8 cellular contexts compared by ENCODE assay signal in the genomic region with DNA sequence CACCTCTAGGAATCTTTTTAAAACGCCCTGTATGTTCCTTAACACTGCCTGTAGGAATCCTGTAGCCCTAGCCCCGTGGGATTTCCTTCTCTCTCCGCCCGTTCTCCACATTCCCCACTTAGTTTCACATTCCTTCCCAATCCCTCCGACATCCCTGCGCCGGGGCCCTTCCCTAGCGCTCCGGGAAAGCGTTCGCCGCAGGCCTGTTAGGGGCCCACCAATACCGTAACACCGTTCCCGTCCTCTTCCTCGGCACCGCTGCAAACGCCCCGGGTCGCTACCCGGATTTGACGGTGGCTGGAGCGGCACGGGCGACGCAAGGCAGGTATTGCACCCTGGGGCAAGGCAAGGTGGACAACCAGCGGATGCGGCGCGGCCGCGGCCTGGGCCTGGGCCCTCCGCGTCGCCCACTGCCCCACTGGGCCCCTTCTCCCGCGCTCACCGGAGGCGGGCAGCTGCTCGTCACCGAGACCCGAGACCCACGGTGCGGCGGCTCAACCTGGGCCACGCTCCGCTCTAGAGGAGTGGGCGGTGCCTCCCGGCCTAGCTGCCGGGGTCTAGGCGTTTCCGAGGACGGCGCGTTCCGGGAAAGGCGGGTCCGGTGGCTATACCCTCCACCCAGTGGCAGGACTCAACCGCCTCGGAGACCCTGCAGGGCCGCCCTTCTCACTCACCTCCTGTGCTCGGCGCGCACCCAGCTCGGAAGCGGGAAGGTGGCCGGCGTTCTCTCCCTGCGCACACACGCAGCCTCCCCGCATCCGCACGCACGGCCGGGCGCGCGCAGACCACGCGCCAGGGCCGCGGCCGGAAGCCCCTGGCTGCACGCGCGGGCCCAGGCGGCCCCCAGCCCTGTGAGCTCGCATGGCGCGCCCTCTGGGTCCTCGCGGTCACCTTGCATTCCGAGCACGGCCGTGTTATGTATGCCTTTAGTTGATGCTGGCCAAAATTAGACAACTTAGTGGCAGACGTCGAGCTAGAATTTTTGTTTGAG.
A peak's percentile ranks its signal among the peaks of the same experiment; 100 is the strongest.
DNase-seq lines count a peak whose midpoint lies in the region; ATAC-seq and TF ChIP-seq lines count a peak whose summit lies in the region.

A gene with protein sequence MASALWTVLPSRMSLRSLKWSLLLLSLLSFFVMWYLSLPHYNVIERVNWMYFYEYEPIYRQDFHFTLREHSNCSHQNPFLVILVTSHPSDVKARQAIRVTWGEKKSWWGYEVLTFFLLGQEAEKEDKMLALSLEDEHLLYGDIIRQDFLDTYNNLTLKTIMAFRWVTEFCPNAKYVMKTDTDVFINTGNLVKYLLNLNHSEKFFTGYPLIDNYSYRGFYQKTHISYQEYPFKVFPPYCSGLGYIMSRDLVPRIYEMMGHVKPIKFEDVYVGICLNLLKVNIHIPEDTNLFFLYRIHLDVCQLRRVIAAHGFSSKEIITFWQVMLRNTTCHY (minus strand): TSS at position 789 of the 991 bp plus-strand sequence. CDS start 18,595 bp downstream, outside the sequence.

- ATAC-seq in GM19467 (IDR thresholded peaks at IDR 0.05; ENCODE audit: unreplicated experiment) (peak; percentile 74), HG03565 (IDR thresholded peaks at IDR 0.05; ENCODE audit: unreplicated experiment) (peak; percentile 60)

- no peaks in the 10 kb centered on the region for H3K9me2 ChIP-seq in SU-DHL-6 (replicated peaks; ENCODE audit: insufficient read depth, low read length)

- peaks cover 14% of the 10 kb centered on the region for H3K36me3 Mint-ChIP-seq in dendritic cell treated with granulocyte-macrophage colony-stimulating factor and Interleukin-4, amounts not matched to agents 40 ng/mL and 50 ng/mL, for 4 days (ENCODE audit: low read depth)

- H3F3A ChIP-seq in SU-DHL-6 (ENCODE audit: insufficient read depth) = no peaks in the 10 kb centered on the region

- H3K9ac ChIP-seq in SU-DHL-6 (ENCODE audit: low read length) = peak within 1 kb of the TSS; percentile 28; the same call in 1 of the 2 replicates

- H3K4me1 Mint-ChIP-seq in dendritic cell treated with granulocyte-macrophage colony-stimulating factor and Interleukin-4, amounts not matched to agents 40 ng/mL and 50 ng/mL, for 4 days (ENCODE audit: low read depth) = peaks cover 27% of the 10 kb centered on the region

- peaks cover 11% of the 10 kb centered on the region for H3K27me3 Mint-ChIP-seq in dendritic cell treated with granulocyte-macrophage colony-stimulating factor and Interleukin-4, amounts not matched to agents 40 ng/mL and 50 ng/mL, for 4 days

- H3K4me3 ChIP-seq in SU-DHL-6 (ENCODE audit: insufficient read depth, low read length, poor library complexity, severe bottlenecking) = no peak within 1 kb of the TSS

- DNase-seq in DMS79 treated with DMSO at 0.1 percent for 48 hours (lab: John Stamatoyannopoulos, UW) (peak; percentile 55), left kidney (ENCODE audit: low read depth, low spot score) (peak; percentile 90), T-helper 9 cell (no peak)
- DNase-seq in stimulated activated CD4-positive, alpha-beta T cell treated with anti-CD3 and anti-CD28 coated beads, Interleukin-1b, Interleukin-23, amount 100 ng/mL, for 48 hours = peak; percentile 9

- no peaks in the 10 kb centered on the region for H3K79me2 ChIP-seq in SU-DHL-6 (ENCODE audit: insufficient read depth, low read length)

- no peaks in the 10 kb centered on the region for H3K36me3 ChIP-seq in SU-DHL-6 (ENCODE audit: low read length)

- H4K20me1 ChIP-seq in SU-DHL-6 (ENCODE audit: low read depth, low read length) = no peaks in the 10 kb centered on the region

- no peaks in the 10 kb centered on the region for H3K9me3 Mint-ChIP-seq in dendritic cell treated with granulocyte-macrophage colony-stimulating factor and Interleukin-4, amounts not matched to agents 40 ng/mL and 50 ng/mL, for 4 days

- peak within 1 kb of the TSS; percentile 74 for H3K27ac Mint-ChIP-seq in dendritic cell treated with granulocyte-macrophage colony-stimulating factor and Interleukin-4, amounts not matched to agents 40 ng/mL and 50 ng/mL, for 4 days

- TF ChIP-seq CTCF in SU-DHL-6 (IDR thresholded peaks at IDR 0.05; ENCODE audit: insufficient read depth, low read length, poor library complexity, severe bottlenecking) = no peak

- H3K9me3 ChIP-seq in SU-DHL-6 (ENCODE audit: insufficient read depth, low read length) = no peaks in the 10 kb centered on the region

- H3K4me2 ChIP-seq in SU-DHL-6 (ENCODE audit: low read depth, low read length, poor library complexity, severe bottlenecking) = peak within 1 kb of the TSS; percentile 40

- intact Hi-C loops in dendritic cell treated with granulocyte-macrophage colony-stimulating factor and Interleukin-4, amounts not matched to agents 40 ng/mL and 50 ng/mL, for 4 days (cut with micrococcal nuclease) = loop anchor here (10.0 kb wide), 1 partner anchor 120 kb away; a partner anchor contains a TSS

- peak within 1 kb of the TSS; percentile 77 for H3K4me3 Mint-ChIP-seq in dendritic cell treated with granulocyte-macrophage colony-stimulating factor and Interleukin-4, amounts not matched to agents 40 ng/mL and 50 ng/mL, for 4 days

- H3K27ac ChIP-seq in SU-DHL-6 (ENCODE audit: low read depth, low read length) = no peak within 1 kb of the TSS

- H2AFZ ChIP-seq in SU-DHL-6 (ENCODE audit: low read depth, low read length, severe bottlenecking) = peak within 1 kb of the TSS; percentile 66

- no peaks in the 10 kb centered on the region for H3K27me3 ChIP-seq in SU-DHL-6 (ENCODE audit: low read length)
